Comparison of ENCODE assay signal across 10 cellular contexts in genomic region chr15:20659265-20659664, GRCh38.
"Had no signal": no experiment of that assay in that cellular context is flagged by ENCODE, and none has a peak within 500 bp of the region (broad histone marks: within the 10 kb centered on the region; RNA-seq: fewer than 3 reads in every experiment).

No MANE protein-coding gene starts in this region.

- H3K9ac ChIP-seq: parathyroid adenoma had no signal

- H3K27me3 ChIP-seq: tibial artery had no signal

- H2AFZ ChIP-seq: parathyroid adenoma had no signal

- H3K4me1 ChIP-seq: parathyroid adenoma had no signal

- ATAC-seq: esophagus mucosa; stimulated activated effector memory CD8-positive, alpha-beta T cell treated with anti-CD3 and anti-CD28 coated beads, Interleukin-12 subunit alpha, Interleukin-12 subunit beta, amount 100 ng/mL, for 72 hours; WTC11 had no signal

- H3K27ac ChIP-seq: parathyroid adenoma, tibial artery had no signal

- H3K9me3 ChIP-seq: tibial artery had no signal

- H3K36me3 ChIP-seq: tibial artery had no signal

- H3K4me3 ChIP-seq: lung, tibial artery had no signal

- H3K79me2 ChIP-seq: parathyroid adenoma had no signal

- DNase-seq: activated CD4-positive, alpha-beta T cell treated with anti-CD3 and anti-CD28 coated beads for 4 hours; activated CD8-positive, alpha-beta memory T cell treated with anti-CD3 and anti-CD28 coated beads for 24 hours; activated naive CD4-positive, alpha-beta T cell treated with Interleukin-2 at 50 U/mL for 16 hours; naive B cell; tibial artery had no signal
